1 cellular context compared by ENCODE assay signal in genomic region chr1:153611024-153611352, GRCh38.
TF ChIP-seq lines count a peak whose summit lies in the region.

No MANE protein-coding gene starts in this region.

TF ChIP-seq in SK-N-SH, 30 proteins besides CTCF, POLR2A, EP300 and RAD21 (continued from another document):
- no peak for TF ChIP-seq PBX3 (IDR thresholded peaks at IDR 0.05)
